ENCODE assay signal across 8 cellular contexts in the genomic region with DNA sequence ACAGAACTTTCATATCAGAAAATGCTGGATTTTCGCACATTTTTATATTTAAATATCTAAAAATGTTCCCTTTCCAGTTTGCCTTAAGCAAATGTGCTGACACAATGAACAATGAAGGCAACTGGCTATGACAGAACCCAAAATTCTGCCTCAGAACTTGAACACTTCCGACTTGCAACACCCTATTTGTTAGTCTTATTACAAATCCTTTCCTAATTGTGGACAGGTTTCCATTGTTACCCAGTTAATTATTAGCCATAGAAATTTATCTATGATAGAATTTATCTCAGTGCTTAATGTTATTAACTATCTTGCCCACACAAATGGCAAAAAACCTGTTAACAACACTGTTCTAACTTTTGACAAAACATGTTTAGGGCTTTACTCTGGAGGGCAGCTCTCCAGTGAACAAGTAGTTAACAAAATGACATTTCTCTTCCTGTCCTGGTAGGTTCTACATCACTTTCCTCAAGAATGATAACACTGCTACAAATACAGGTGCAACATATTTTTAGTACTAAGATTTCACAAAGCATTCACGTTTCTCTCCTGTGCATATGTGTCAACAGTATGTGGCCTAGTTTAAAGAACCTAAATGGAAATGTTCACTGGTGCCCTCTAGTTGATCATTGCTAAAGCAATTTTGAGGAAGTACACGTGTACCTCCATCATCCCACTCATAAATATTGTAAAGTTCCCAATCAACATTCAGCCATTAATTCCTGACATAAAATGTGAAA. TPM values are rescaled to one million over a fixed set of nuclear protein-coding genes. Genes with fewer than 3 reads are reported as not detected.
DNase-seq lines count a peak whose midpoint lies in the region; ATAC-seq and TF ChIP-seq lines count a peak whose summit lies in the region.

No MANE protein-coding gene starts in this region.

- no peaks in the 10 kb centered on the region for H3K9me3 Mint-ChIP-seq in CD4-positive, alpha-beta memory T cell
- no peaks in the 10 kb centered on the region for H3K9me3 Mint-ChIP-seq in naive thymus-derived CD8-positive, alpha-beta T cell

- no peaks in the 10 kb centered on the region for H3F3A ChIP-seq in OCI-LY1 (ENCODE audit: insufficient read depth, low read length)

- H3K4me3 Mint-ChIP-seq in CD4-positive, alpha-beta memory T cell, result peak overlapping the region; percentile 30 to 86 (median 54)
- peak overlapping the region; percentile 4 to 72 (median 54) for H3K4me3 Mint-ChIP-seq in naive thymus-derived CD8-positive, alpha-beta T cell

- no peaks in the 10 kb centered on the region for H4K20me1 ChIP-seq in OCI-LY1 (ENCODE audit: insufficient read depth, low read length)

- H2AFZ ChIP-seq in OCI-LY1 (ENCODE audit: low read length), result no peak overlapping the region

- peak overlapping the region; percentile 42 for H3K4me2 ChIP-seq in OCI-LY1 (ENCODE audit: low read length)

- no peaks in the 10 kb centered on the region for H3K27me3 Mint-ChIP-seq in CD4-positive, alpha-beta memory T cell
- no peaks in the 10 kb centered on the region for H3K27me3 Mint-ChIP-seq in naive thymus-derived CD8-positive, alpha-beta T cell

- H3K36me3 ChIP-seq in CD4-positive, alpha-beta memory T cell (ENCODE audit: insufficient read depth, low read length), result no peaks in the 10 kb centered on the region
- no peaks in the 10 kb centered on the region for H3K36me3 ChIP-seq in OCI-LY1 (ENCODE audit: insufficient read depth, low read length)

- H3K36me3 Mint-ChIP-seq in CD4-positive, alpha-beta memory T cell, result peaks cover 3 to 8% of the 10 kb centered on the region in 2 donors
- H3K36me3 Mint-ChIP-seq in naive thymus-derived CD8-positive, alpha-beta T cell, result peaks cover 0 to 3% (median 0%) of the 10 kb centered on the region in 3 donors

- peak; percentile 49 to 68 (median 55) for DNase-seq in CD4-positive, alpha-beta memory T cell
- peak; percentile 27 for DNase-seq in dedifferentiated amniotic fluid mesenchymal stem cell (ENCODE audit: extremely low spot score)
- peak in 4 of 10 donors; percentile 38 to 62 (median 50) for DNase-seq in naive thymus-derived CD8-positive, alpha-beta T cell
- DNase-seq in D341Med (ENCODE audit: low spot score), result no peak
- no peak for DNase-seq in 8988T

- H3K4me3 ChIP-seq in CD4-positive, alpha-beta memory T cell (ENCODE audit: low read length in 2 of 2), result no peak overlapping the region
- H3K4me3 ChIP-seq in OCI-LY1 (ENCODE audit: low read depth, low read length, poor library complexity, severe bottlenecking), result no peak overlapping the region

- H3K9ac ChIP-seq in OCI-LY1 (ENCODE audit: low read length), result no peak overlapping the region; the same call in 1 of the 2 replicates

- CTCF ChIA-PET in CD4-positive, alpha-beta memory T cell (lab: Charles Lee; ENCODE audit: partially characterized antibody), result interaction anchor here (0.9 to 5.8 kb wide), 15 partner anchors 10 to 143 kb away, joined by 3 to 34 read pairs (median 5); no protein-coding TSS in a partner anchor

- no peaks in the 10 kb centered on the region for H3K9me2 ChIP-seq in OCI-LY1 (ENCODE audit: low read depth, low read length)

- H3K27ac ChIP-seq in CD4-positive, alpha-beta memory T cell (ENCODE audit: low read depth, low read length), result peak overlapping the region; percentile 80
- H3K27ac ChIP-seq in OCI-LY1 (ENCODE audit: low read depth, low read length, poor library complexity, severe bottlenecking), result peak overlapping the region; percentile 68

- peak; percentile 69 for TF ChIP-seq CTCF in OCI-LY1 (IDR thresholded peaks at IDR 0.05; ENCODE audit: low read length)

- POLR2A ChIA-PET in CD4-positive, alpha-beta memory T cell (lab: Charles Lee; ENCODE audit: partially characterized antibody), result interaction anchor here (0.6 to 8.1 kb wide), 16 partner anchors 11 to 67 kb away, joined by 3 to 124 read pairs (median 12); a partner anchor contains a TSS
- POLR2A ChIA-PET in naive thymus-derived CD8-positive, alpha-beta T cell (lab: Charles Lee), result interaction anchor here (1.3 to 5.3 kb wide), 6 partner anchors 15 to 135 kb away, joined by 3 to 60 read pairs (median 14); a partner anchor contains a TSS

- peak overlapping the region; percentile 92 to 100 (median 100) for H3K27ac Mint-ChIP-seq in CD4-positive, alpha-beta memory T cell
- H3K27ac Mint-ChIP-seq in naive thymus-derived CD8-positive, alpha-beta T cell, result peak overlapping the region; percentile 54 to 100 (median 91)

- no peaks in the 10 kb centered on the region for H3K9me3 ChIP-seq in CD4-positive, alpha-beta memory T cell (ENCODE audit: control insufficient read depth in 1 of 2, low read length in 2 of 2)
- no peaks in the 10 kb centered on the region for H3K9me3 ChIP-seq in OCI-LY1 (ENCODE audit: low read length)

- H3K79me2 ChIP-seq in OCI-LY1 (ENCODE audit: insufficient read depth, low read length), result peaks cover 19% of the 10 kb centered on the region

- intact Hi-C loops in CD4-positive, alpha-beta memory T cell (cut with micrococcal nuclease), result loop anchor here (1.0 to 2.0 kb wide), 4 partner anchors 27 to 140 kb away; no protein-coding TSS in a partner anchor

- ATAC-seq in GM18870 (IDR thresholded peaks at IDR 0.05; ENCODE audit: unreplicated experiment) (peak; percentile 76), HG03064 (IDR thresholded peaks at IDR 0.05; ENCODE audit: low read depth, unreplicated experiment) (peak; percentile 80)
- peak; percentile 34 to 36 for ATAC-seq in naive thymus-derived CD8-positive, alpha-beta T cell

- no peaks in the 10 kb centered on the region for H3K27me3 ChIP-seq in CD4-positive, alpha-beta memory T cell (ENCODE audit: insufficient read depth, low read length)
- no peaks in the 10 kb centered on the region for H3K27me3 ChIP-seq in OCI-LY1 (ENCODE audit: insufficient read depth, low read length)

- peaks cover 96% of the 10 kb centered on the region for H3K4me1 ChIP-seq in CD4-positive, alpha-beta memory T cell (ENCODE audit: insufficient read depth, low read length)
- H3K4me1 ChIP-seq in OCI-LY1 (ENCODE audit: insufficient read depth, low read length, severe bottlenecking), result peaks cover 45% of the 10 kb centered on the region

- H3K4me1 Mint-ChIP-seq in CD4-positive, alpha-beta memory T cell, result peaks cover 74 to 98% (median 88%) of the 10 kb centered on the region in 4 donors
- H3K4me1 Mint-ChIP-seq in naive thymus-derived CD8-positive, alpha-beta T cell, result peaks cover 34 to 93% (median 87%) of the 10 kb centered on the region in 4 donors

RNA-seq across cellular contexts. Expression of a gene that starts 58.4 kb away (rescaled TPM):
- total RNA-seq in CD4-positive, alpha-beta memory T cell, result 10 to 100 TPM; 90.6 to 92.7 TPM
- polyA plus RNA-seq in CD4-positive, alpha-beta memory T cell, result 10 to 100 TPM in 1 of 2 donors, 1 to 10 TPM in 1; 5.0 to 22.9 TPM
- total RNA-seq in naive thymus-derived CD8-positive, alpha-beta T cell, result 10 to 100 TPM; 84.8 to 99.2 TPM
- 10 to 100 TPM in 2 of 3 donors, 1 to 10 TPM in 1; 6.5 to 17.1 (median 12.5) TPM for polyA plus RNA-seq in naive thymus-derived CD8-positive, alpha-beta T cell

Comparison
In these comparisons a context has a peak if more than half of its experiments do, and no peak if none do; other contexts are left out.
1. DNase-seq: peak in CD4-positive, alpha-beta memory T cell (5 of 5) and dedifferentiated amniotic fluid mesenchymal stem cell (single experiment); none in D341Med (single experiment) and 8988T (single experiment).
2. Peak in every context shown above with its lines, with median percentiles within 50 percentile points of each other: ATAC-seq.